ENCODE assay signal across 8 cellular contexts in the genomic region with DNA sequence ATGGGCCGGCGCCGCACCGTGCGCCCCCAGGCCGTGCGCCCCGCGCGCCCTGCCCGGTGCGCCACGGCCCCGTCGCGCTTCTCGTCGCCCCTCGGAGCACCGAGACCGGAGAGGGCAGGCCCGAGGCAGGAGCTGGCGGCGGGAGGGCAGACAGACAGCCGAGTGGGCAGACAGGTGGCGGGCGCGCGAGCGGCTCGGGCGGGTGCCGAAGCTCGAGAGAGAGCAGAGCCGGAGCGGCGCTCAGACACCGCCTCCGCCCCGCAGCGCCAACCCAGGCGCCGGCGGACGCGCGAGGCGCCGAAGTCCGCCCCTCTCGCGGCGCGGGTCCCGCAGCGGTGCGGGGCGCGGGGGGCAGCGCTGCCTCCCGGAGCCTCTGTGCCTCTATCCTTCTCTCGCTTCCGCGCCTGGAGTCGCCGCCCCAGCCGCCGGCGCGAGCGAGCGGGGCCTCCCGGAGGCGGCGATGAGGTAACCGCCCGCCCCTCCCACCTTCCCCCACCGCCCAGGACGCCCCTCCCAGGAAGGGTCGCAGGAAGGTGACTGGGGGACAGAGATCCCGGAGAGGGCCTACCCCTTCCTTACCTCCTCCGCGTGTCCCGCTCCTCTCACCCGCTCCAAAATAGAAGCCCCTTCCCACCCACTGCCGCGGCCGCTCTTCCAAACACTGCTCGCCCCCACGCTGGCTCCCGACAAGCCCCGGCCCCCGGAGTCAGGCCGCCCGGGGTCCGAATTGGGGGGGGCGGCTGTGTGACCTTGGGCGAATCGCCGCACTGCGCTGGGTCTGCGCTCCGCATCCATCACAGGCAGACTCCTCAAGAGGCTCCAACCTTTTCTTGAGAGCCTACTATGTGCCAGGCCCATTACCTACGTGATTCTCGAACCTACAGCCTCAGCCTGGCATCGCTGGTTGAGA. TPM values are rescaled to one million over a fixed set of nuclear protein-coding genes. Genes with fewer than 3 reads are reported as not detected.
DNase-seq lines count a peak whose midpoint lies in the region; ATAC-seq and TF ChIP-seq lines count a peak whose summit lies in the region.

A gene with protein sequence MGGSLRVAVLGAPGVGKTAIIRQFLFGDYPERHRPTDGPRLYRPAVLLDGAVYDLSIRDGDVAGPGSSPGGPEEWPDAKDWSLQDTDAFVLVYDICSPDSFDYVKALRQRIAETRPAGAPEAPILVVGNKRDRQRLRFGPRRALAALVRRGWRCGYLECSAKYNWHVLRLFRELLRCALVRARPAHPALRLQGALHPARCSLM (minus strand): TSS at position 412 of the 910 bp plus-strand sequence. CDS start 451 bp downstream, outside the sequence.

- ATAC-seq in GM19397 (IDR thresholded peaks at IDR 0.05; ENCODE audit: unreplicated experiment) (no peak), HG02840 (IDR thresholded peaks at IDR 0.05; ENCODE audit: low FRiP score, unreplicated experiment) (no peak)

- DNase-seq in DMS53 (lab: John Stamatoyannopoulos, UW) = peak; percentile 30
- no peak for DNase-seq in DMS53 treated with DMSO at 0.1 percent for 48 hours (lab: John Stamatoyannopoulos, UW; ENCODE audit: unreplicated experiment)
- no peak for DNase-seq in SK-N-MC (ENCODE audit: low read depth, low spot score)
- DNase-seq in glutamatergic neuron = peak; percentile 55
- no peak for DNase-seq in skeletal muscle cell (ENCODE audit: low read depth)
- DNase-seq in effector memory CD4-positive, alpha-beta T cell = no peak

- H3K27me3 Mint-ChIP-seq in glutamatergic neuron (ENCODE audit: unreplicated experiment) = peaks cover 22% of the 10 kb centered on the region

- peak within 1 kb of the TSS; percentile 3 for H3K27ac Mint-ChIP-seq in glutamatergic neuron (ENCODE audit: unreplicated experiment)

- TF ChIP-seq CTCF in glutamatergic neuron (IDR thresholded peaks at IDR 0.05; ENCODE audit: partially characterized antibody, unreplicated experiment) = no peak

- H3K36me3 Mint-ChIP-seq in glutamatergic neuron (ENCODE audit: unreplicated experiment) = peaks cover 16% of the 10 kb centered on the region

- peaks cover 6% of the 10 kb centered on the region for H3K9me3 Mint-ChIP-seq in glutamatergic neuron (ENCODE audit: unreplicated experiment)

- H3K9me3 ChIP-seq in SK-N-MC (ENCODE audit: low read depth, low read length) = no peaks in the 10 kb centered on the region
- no peaks in the 10 kb centered on the region for H3K9me3 ChIP-seq in effector memory CD4-positive, alpha-beta T cell (ENCODE audit: control insufficient read depth, low read length)

- H3K27me3 ChIP-seq in effector memory CD4-positive, alpha-beta T cell (replicated peaks; ENCODE audit: control insufficient read depth, insufficient read depth, low read length, poor library complexity, severe bottlenecking) = peaks cover 16% of the 10 kb centered on the region

- H3K4me3 Mint-ChIP-seq in glutamatergic neuron (ENCODE audit: unreplicated experiment) = peak within 1 kb of the TSS; percentile 79

- H3K36me3 ChIP-seq in SK-N-MC (ENCODE audit: insufficient read depth, low read length) = no peaks in the 10 kb centered on the region
- no peaks in the 10 kb centered on the region for H3K36me3 ChIP-seq in effector memory CD4-positive, alpha-beta T cell (ENCODE audit: control insufficient read depth, insufficient read depth, low read length)

- peak within 1 kb of the TSS; percentile 75 for H3K4me3 ChIP-seq in SK-N-MC
- H3K4me3 ChIP-seq in skeletal muscle cell (ENCODE audit: low read depth, low read length) = peak within 1 kb of the TSS; percentile 29
- H3K4me3 ChIP-seq in effector memory CD4-positive, alpha-beta T cell (ENCODE audit: insufficient read depth, low read depth, low read length, poor library complexity, severe bottlenecking) = no peak within 1 kb of the TSS

- peaks cover 24% of the 10 kb centered on the region for H3K4me1 ChIP-seq in effector memory CD4-positive, alpha-beta T cell (ENCODE audit: control insufficient read depth, insufficient read depth, low read length, poor library complexity, severe bottlenecking)

- H3K4me1 Mint-ChIP-seq in glutamatergic neuron (ENCODE audit: low read depth, unreplicated experiment) = peaks cover 13% of the 10 kb centered on the region

- no peak within 1 kb of the TSS for H3K27ac ChIP-seq in SK-N-MC
- H3K27ac ChIP-seq in effector memory CD4-positive, alpha-beta T cell (ENCODE audit: insufficient read depth, low read length, poor library complexity, severe bottlenecking) = no peak within 1 kb of the TSS

- H3K9ac ChIP-seq in SK-N-MC (ENCODE audit: insufficient read length) = no peak within 1 kb of the TSS

RNA-seq across cellular contexts. Expression of the gene that starts here (rescaled TPM):
- total RNA-seq in glutamatergic neuron (ENCODE audit: unreplicated experiment) = 1.3 TPM

Comparison
In these comparisons a context has a peak if more than half of its experiments do, and no peak if none do; other contexts are left out.
1. DNase-seq: peak in DMS53 (single experiment) and glutamatergic neuron (single experiment); none in DMS53 treated with DMSO at 0.1 percent for 48 hours (single experiment), SK-N-MC (single experiment), skeletal muscle cell (single experiment) and effector memory CD4-positive, alpha-beta T cell (0 of 3).